Comparison of ENCODE assay signal across 1 cellular context in the genomic region with DNA sequence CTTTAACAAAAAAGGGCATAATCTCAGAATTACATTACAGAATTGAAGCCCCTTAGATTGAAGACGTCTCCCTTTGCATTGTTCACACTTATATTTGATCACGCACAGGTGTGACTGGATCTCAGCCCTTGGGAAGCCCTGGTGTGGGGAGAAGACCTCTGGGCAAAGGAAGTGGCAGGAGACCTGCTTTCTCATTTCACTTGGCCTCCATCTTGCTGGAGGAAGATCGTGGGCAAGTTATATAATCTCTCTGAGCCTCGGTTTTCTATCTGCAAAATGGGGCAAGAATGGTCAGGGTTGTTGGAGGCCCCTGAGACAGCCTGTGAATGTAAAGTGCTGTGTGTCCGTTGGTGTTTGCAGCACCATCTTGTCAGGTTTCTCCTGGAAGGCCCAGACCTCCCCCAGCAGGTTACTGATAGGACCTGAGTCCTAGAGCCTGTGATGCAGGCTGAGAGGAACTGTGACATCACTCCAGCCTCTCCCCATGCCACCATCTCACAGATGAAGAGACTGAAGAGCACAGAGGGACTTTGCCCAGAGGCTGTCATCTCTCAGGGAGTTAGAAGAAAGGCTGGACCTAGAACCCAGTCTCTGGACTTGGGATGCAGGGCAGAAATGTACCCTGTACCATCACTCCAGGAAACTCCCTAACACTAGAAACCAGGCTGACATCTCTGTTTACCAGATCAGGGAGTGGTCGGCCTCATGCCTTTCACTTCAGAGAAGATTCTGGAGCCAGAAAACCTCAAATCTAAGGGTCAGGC.
TF ChIP-seq lines count a peak whose summit lies in the region.

No MANE protein-coding gene starts in this region.

TF ChIP-seq in HepG2, 621 proteins besides CTCF, POLR2A, EP300 and RAD21 (continued from another document and continues in another):
- TF ChIP-seq, protein P1, sequence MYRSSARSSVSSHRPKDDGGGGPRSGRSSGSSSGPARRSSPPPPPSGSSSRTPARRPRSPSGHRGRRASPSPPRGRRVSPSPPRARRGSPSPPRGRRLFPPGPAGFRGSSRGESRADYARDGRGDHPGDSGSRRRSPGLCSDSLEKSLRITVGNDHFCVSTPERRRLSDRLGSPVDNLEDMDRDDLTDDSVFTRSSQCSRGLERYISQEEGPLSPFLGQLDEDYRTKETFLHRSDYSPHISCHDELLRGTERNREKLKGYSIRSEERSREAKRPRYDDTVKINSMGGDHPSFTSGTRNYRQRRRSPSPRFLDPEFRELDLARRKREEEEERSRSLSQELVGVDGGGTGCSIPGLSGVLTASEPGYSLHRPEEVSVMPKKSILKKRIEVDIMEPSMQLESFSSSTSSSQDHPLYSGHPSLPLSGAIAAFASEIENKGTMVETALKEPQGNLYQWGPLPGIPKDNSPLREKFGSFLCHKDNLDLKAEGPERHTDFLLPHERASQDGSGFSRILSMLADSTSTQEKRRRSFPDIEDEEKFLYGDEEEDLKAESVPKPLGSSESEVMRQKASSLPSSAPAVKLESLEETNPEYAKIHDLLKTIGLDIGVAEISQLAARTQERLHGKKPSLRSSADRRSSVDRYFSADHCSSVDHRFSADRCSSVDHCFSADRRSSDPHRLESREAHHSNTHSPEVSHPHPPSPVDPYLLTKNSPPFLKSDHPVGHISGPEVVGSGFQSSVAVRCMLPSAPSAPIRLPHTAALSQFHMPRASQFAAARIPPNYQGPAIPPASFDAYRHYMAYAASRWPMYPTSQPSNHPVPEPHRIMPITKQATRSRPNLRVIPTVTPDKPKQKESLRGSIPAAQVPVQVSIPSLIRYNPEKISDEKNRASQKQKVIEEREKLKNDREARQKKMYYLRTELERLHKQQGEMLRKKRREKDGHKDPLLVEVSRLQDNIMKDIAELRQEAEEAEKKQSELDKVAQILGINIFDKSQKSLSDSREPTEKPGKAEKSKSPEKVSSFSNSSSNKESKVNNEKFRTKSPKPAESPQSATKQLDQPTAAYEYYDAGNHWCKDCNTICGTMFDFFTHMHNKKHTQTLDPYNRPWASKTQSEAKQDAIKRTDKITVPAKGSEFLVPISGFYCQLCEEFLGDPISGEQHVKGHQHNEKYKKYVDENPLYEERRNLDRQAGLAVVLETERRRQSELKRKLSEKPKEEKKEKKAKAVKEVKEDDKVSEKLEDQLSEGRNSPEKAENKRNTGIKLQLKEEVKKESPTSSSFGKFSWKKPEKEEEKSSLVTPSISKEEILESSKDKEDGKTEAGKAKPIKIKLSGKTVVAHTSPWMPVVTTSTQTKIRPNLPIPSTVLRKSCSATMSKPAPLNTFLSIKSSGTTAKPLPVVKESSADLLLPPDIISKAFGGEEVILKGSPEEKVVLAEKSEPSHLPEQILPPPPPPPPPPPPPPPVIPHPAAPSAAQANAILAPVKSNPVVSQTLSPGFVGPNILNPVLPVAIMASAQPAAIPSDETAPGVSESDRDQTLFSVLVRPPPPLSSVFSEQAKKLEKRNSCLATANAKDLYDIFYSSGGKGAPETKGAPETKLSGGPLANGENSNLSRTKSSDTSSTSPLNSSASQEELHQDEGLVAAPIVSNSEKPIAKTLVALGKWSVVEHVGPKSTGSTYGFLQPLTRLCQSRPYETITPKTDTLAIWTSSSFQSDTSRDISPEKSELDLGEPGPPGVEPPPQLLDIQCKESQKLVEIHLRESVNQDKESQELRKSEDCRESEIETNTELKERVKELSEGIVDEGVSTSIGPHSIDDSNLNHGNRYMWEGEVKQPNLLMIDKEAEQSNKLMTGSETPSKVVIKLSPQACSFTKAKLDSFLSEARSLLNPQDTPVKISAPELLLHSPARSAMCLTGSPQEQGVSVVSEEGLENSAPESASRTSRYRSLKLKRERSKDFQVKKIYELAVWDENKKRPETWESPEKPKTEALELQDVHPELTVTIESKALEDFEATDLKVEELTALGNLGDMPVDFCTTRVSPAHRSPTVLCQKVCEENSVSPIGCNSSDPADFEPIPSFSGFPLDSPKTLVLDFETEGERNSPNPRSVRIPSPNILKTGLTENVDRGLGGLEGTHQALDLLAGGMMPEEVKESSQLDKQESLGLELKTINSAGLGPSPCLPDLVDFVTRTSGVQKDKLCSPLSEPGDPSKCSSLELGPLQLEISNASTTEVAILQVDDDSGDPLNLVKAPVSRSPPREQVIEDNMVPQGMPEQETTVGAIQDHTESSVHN (CRISPR knock-in tag; IDR thresholded peaks at IDR 0.05) = no peak
- TF ChIP-seq ZNF124 (CRISPR knock-in tag; IDR thresholded peaks at IDR 0.05) = no peak
- TF ChIP-seq HNRNPL (IDR thresholded peaks at IDR 0.05; ENCODE audit: low read depth, low read length) = no peak
- no peak for TF ChIP-seq RELA (CRISPR knock-in tag; IDR thresholded peaks at IDR 0.05)
- no peak for TF ChIP-seq ARID2 (CRISPR knock-in tag; IDR thresholded peaks at IDR 0.05; ENCODE audit: borderline replicate concordance)
- no peak for TF ChIP-seq ZNF709 (CRISPR knock-in tag; IDR thresholded peaks at IDR 0.05)
- TF ChIP-seq HNF4A (CRISPR knock-in tag; IDR thresholded peaks at IDR 0.05) = peak; percentile 89
- no peak for TF ChIP-seq ZFP37 (CRISPR knock-in tag; IDR thresholded peaks at IDR 0.05; ENCODE audit: borderline replicate concordance)
- TF ChIP-seq ZFP90 (CRISPR knock-in tag; IDR thresholded peaks at IDR 0.05; ENCODE audit: borderline replicate concordance) = no peak
- TF ChIP-seq, protein P2, sequence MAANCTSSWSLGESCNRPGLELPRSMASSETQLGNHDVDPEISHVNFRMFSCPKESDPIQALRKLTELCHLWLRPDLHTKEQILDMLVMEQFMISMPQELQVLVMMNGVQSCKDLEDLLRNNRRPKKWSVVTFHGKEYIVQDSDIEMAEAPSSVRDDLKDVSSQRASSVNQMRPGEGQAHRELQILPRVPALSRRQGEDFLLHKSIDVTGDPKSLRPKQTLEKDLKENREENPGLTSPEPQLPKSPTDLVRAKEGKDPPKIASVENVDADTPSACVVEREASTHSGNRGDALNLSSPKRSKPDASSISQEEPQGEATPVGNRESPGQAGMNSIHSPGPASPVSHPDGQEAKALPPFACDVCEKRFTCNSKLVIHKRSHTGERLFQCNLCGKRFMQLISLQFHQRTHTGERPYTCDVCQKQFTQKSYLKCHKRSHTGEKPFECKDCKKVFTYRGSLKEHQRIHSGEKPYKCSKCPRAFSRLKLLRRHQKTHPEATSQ (CRISPR knock-in tag; IDR thresholded peaks at IDR 0.05; ENCODE audit: borderline replicate concordance) = 0 out of 2 replicates have a peak, but pooled peaks have one; percentile 29
- no peak for TF ChIP-seq TAF1 (CRISPR knock-in tag; IDR thresholded peaks at IDR 0.05)
- TF ChIP-seq FOSL1 (CRISPR knock-in tag; IDR thresholded peaks at IDR 0.05; ENCODE audit: borderline replicate concordance) = no peak
- TF ChIP-seq ZNF530 (CRISPR knock-in tag; IDR thresholded peaks at IDR 0.05; ENCODE audit: low read depth) = no peak
- peak; percentile 47; the same call in 1 of the 2 replicates for TF ChIP-seq HOXA3 (CRISPR knock-in tag; IDR thresholded peaks at IDR 0.05)
- TF ChIP-seq SIX1 (CRISPR knock-in tag; IDR thresholded peaks at IDR 0.05; ENCODE audit: borderline replicate concordance) = 0 out of 2 replicates have a peak, but pooled peaks have one; percentile 20
- TF ChIP-seq ZMYM2 (CRISPR knock-in tag; IDR thresholded peaks at IDR 0.05) = 0 out of 2 replicates have a peak, but pooled peaks have one; percentile 37
- no peak for TF ChIP-seq ZNF878 (CRISPR knock-in tag; IDR thresholded peaks at IDR 0.05)
- TF ChIP-seq, protein P3, sequence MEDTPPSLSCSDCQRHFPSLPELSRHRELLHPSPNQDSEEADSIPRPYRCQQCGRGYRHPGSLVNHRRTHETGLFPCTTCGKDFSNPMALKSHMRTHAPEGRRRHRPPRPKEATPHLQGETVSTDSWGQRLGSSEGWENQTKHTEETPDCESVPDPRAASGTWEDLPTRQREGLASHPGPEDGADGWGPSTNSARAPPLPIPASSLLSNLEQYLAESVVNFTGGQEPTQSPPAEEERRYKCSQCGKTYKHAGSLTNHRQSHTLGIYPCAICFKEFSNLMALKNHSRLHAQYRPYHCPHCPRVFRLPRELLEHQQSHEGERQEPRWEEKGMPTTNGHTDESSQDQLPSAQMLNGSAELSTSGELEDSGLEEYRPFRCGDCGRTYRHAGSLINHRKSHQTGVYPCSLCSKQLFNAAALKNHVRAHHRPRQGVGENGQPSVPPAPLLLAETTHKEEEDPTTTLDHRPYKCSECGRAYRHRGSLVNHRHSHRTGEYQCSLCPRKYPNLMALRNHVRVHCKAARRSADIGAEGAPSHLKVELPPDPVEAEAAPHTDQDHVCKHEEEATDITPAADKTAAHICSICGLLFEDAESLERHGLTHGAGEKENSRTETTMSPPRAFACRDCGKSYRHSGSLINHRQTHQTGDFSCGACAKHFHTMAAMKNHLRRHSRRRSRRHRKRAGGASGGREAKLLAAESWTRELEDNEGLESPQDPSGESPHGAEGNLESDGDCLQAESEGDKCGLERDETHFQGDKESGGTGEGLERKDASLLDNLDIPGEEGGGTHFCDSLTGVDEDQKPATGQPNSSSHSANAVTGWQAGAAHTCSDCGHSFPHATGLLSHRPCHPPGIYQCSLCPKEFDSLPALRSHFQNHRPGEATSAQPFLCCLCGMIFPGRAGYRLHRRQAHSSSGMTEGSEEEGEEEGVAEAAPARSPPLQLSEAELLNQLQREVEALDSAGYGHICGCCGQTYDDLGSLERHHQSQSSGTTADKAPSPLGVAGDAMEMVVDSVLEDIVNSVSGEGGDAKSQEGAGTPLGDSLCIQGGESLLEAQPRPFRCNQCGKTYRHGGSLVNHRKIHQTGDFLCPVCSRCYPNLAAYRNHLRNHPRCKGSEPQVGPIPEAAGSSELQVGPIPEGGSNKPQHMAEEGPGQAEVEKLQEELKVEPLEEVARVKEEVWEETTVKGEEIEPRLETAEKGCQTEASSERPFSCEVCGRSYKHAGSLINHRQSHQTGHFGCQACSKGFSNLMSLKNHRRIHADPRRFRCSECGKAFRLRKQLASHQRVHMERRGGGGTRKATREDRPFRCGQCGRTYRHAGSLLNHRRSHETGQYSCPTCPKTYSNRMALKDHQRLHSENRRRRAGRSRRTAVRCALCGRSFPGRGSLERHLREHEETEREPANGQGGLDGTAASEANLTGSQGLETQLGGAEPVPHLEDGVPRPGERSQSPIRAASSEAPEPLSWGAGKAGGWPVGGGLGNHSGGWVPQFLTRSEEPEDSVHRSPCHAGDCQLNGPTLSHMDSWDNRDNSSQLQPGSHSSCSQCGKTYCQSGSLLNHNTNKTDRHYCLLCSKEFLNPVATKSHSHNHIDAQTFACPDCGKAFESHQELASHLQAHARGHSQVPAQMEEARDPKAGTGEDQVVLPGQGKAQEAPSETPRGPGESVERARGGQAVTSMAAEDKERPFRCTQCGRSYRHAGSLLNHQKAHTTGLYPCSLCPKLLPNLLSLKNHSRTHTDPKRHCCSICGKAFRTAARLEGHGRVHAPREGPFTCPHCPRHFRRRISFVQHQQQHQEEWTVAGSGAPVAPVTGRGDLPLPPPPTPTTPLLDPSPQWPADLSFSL (CRISPR knock-in tag; IDR thresholded peaks at IDR 0.05) = no peak
- no peak for TF ChIP-seq FOXA3 (CRISPR knock-in tag; IDR thresholded peaks at IDR 0.05)
- TF ChIP-seq NCOA2 (CRISPR knock-in tag; IDR thresholded peaks at IDR 0.05) = no peak
- TF ChIP-seq PHF5A (CRISPR knock-in tag; IDR thresholded peaks at IDR 0.05; ENCODE audit: low read depth, unreplicated experiment) = no peak
- TF ChIP-seq KAT7 (CRISPR knock-in tag; IDR thresholded peaks at IDR 0.05; ENCODE audit: borderline replicate concordance) = no peak
- no peak for TF ChIP-seq CEBPG (CRISPR knock-in tag; IDR thresholded peaks at IDR 0.05)
- no peak for TF ChIP-seq PAX8 (CRISPR knock-in tag; IDR thresholded peaks at IDR 0.05; ENCODE audit: borderline replicate concordance)
- TF ChIP-seq ZNF567 (CRISPR knock-in tag; IDR thresholded peaks at IDR 0.05; ENCODE audit: borderline replicate concordance) = no peak
- TF ChIP-seq, protein P4, sequence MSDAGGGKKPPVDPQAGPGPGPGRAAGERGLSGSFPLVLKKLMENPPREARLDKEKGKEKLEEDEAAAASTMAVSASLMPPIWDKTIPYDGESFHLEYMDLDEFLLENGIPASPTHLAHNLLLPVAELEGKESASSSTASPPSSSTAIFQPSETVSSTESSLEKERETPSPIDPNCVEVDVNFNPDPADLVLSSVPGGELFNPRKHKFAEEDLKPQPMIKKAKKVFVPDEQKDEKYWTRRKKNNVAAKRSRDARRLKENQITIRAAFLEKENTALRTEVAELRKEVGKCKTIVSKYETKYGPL (CRISPR knock-in tag; IDR thresholded peaks at IDR 0.05) = peak; percentile 76
- no peak for TF ChIP-seq CCAR2 (optimal IDR thresholded peaks at IDR 0.05; ENCODE audit: low read depth, low read length)
- TF ChIP-seq ZNF75D (CRISPR knock-in tag; IDR thresholded peaks at IDR 0.05; ENCODE audit: borderline replicate concordance) = no peak
- no peak for TF ChIP-seq RBM22 (optimal IDR thresholded peaks at IDR 0.05; ENCODE audit: low read length)
- no peak for TF ChIP-seq HNRNPH1 (optimal IDR thresholded peaks at IDR 0.05; ENCODE audit: low read depth, low read length)
- TF ChIP-seq ZBTB21 (CRISPR knock-in tag; IDR thresholded peaks at IDR 0.05) = peak; percentile 59; the same call in 1 of the 2 replicates
- TF ChIP-seq PITX1 (CRISPR knock-in tag; IDR thresholded peaks at IDR 0.05) = peak; percentile 16; the same call in 1 of the 2 replicates
- TF ChIP-seq, protein P5, sequence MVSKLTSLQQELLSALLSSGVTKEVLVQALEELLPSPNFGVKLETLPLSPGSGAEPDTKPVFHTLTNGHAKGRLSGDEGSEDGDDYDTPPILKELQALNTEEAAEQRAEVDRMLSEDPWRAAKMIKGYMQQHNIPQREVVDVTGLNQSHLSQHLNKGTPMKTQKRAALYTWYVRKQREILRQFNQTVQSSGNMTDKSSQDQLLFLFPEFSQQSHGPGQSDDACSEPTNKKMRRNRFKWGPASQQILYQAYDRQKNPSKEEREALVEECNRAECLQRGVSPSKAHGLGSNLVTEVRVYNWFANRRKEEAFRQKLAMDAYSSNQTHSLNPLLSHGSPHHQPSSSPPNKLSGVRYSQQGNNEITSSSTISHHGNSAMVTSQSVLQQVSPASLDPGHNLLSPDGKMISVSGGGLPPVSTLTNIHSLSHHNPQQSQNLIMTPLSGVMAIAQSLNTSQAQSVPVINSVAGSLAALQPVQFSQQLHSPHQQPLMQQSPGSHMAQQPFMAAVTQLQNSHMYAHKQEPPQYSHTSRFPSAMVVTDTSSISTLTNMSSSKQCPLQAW (CRISPR knock-in tag; IDR thresholded peaks at IDR 0.05) = no peak
- TF ChIP-seq, protein P6, sequence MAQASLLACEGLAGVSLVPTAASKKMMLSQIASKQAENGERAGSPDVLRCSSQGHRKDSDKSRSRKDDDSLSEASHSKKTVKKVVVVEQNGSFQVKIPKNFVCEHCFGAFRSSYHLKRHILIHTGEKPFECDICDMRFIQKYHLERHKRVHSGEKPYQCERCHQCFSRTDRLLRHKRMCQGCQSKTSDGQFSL (CRISPR knock-in tag; IDR thresholded peaks at IDR 0.05) = no peak
- no peak for TF ChIP-seq CCDC6 (CRISPR knock-in tag; IDR thresholded peaks at IDR 0.05)
- TF ChIP-seq TEAD2 (CRISPR knock-in tag; IDR thresholded peaks at IDR 0.05) = no peak
- TF ChIP-seq ZC3H13 (CRISPR knock-in tag; IDR thresholded peaks at IDR 0.05) = no peak
- TF ChIP-seq GFI1 (CRISPR knock-in tag; IDR thresholded peaks at IDR 0.05; ENCODE audit: borderline replicate concordance) = no peak
- no peak for TF ChIP-seq ATF7 (IDR thresholded peaks at IDR 0.05)
- no peak for TF ChIP-seq ATF7 (CRISPR knock-in tag; IDR thresholded peaks at IDR 0.05)
